Comparison of ENCODE assay signal across 11 cellular contexts in genomic region chr10:34489973-34490372, GRCh38.
DNase-seq lines count a peak whose midpoint lies in the region; ATAC-seq, FAIRE-seq and TF ChIP-seq lines count a peak whose summit lies in the region.
"Had no signal": no experiment of that assay in that cellular context is flagged by ENCODE, and none has a peak within 500 bp of the region (broad histone marks: within the 10 kb centered on the region; RNA-seq: fewer than 3 reads in every experiment).

No MANE protein-coding gene starts in this region.

- H3K4me1 Mint-ChIP-seq in Caco-2 (ENCODE audit: low read depth, unreplicated experiment) (peaks cover 17% of the 10 kb centered on the region), nephron progenitor cell (peaks cover 19% of the 10 kb centered on the region), natural killer cell (no peaks in the 10 kb centered on the region)
- H3K4me1 Mint-ChIP-seq in activated CD4-positive, alpha-beta memory T cell treated with anti-CD3 and anti-CD28 coated beads for 36 hours (ENCODE audit: low read depth): no peaks in the 10 kb centered on the region
- H3K4me1 Mint-ChIP-seq in stimulated activated memory B cell treated with anti-CD40 and anti-IgM and Interleukin-4, amounts not matched to agents 10 μg/mL and 1 μg/mL and 100 μg/mL, for 72 hours: no peaks in the 10 kb centered on the region
- H3K4me1 Mint-ChIP-seq: stimulated activated effector memory CD8-positive, alpha-beta T cell treated with anti-CD3 and anti-CD28 coated beads, Interleukin-12 subunit alpha, Interleukin-12 subunit beta, amount 100 ng/mL, for 72 hours had no signal

- intact Hi-C loops in Caco-2 (cut with micrococcal nuclease; ENCODE audit: unreplicated experiment): no loop called here
- intact Hi-C loops in natural killer cell (cut with micrococcal nuclease): no loop called here
- intact Hi-C loops in activated CD4-positive, alpha-beta memory T cell treated with anti-CD3 and anti-CD28 coated beads for 36 hours (cut with micrococcal nuclease): no loop called here
- intact Hi-C loops in kidney (cut with DNase I): no loop called here

- no peaks in the 10 kb centered on the region for H3K27me3 ChIP-seq in Caco-2 (replicated peaks; ENCODE audit: control insufficient read depth, insufficient read depth, low read length)

- no peak for ATAC-seq in natural killer cell
- ATAC-seq in stimulated activated memory B cell treated with anti-CD40 and anti-IgM and Interleukin-4, amounts not matched to agents 10 μg/mL and 1 μg/mL and 100 μg/mL, for 72 hours: no peak
- ATAC-seq: stimulated activated effector memory CD8-positive, alpha-beta T cell treated with anti-CD3 and anti-CD28 coated beads, Interleukin-12 subunit alpha, Interleukin-12 subunit beta, amount 100 ng/mL, for 72 hours had no signal

- H3K36me3 Mint-ChIP-seq in Caco-2 (ENCODE audit: insufficient read depth, unreplicated experiment) (peaks cover 3% of the 10 kb centered on the region), nephron progenitor cell (ENCODE audit: low read depth) (no peaks in the 10 kb centered on the region), natural killer cell (no peaks in the 10 kb centered on the region)
- H3K36me3 Mint-ChIP-seq in activated CD4-positive, alpha-beta memory T cell treated with anti-CD3 and anti-CD28 coated beads for 36 hours: no peaks in the 10 kb centered on the region
- no peaks in the 10 kb centered on the region for H3K36me3 Mint-ChIP-seq in stimulated activated memory B cell treated with anti-CD40 and anti-IgM and Interleukin-4, amounts not matched to agents 10 μg/mL and 1 μg/mL and 100 μg/mL, for 72 hours
- H3K36me3 Mint-ChIP-seq: stimulated activated effector memory CD8-positive, alpha-beta T cell treated with anti-CD3 and anti-CD28 coated beads, Interleukin-12 subunit alpha, Interleukin-12 subunit beta, amount 100 ng/mL, for 72 hours had no signal

- H3K27ac ChIP-seq in kidney (ENCODE audit: low read depth in 2 of 2, low read length in 2 of 2): no peak overlapping the region

- no peak for FAIRE-seq in kidney (lab: Jason Lieb, UNC)
- FAIRE-seq: GM12892 had no signal

- H3K27ac Mint-ChIP-seq in Caco-2 (ENCODE audit: unreplicated experiment) (peak overlapping the region; percentile 7), nephron progenitor cell (peak overlapping the region; percentile 29), natural killer cell (no peak overlapping the region)
- no peak overlapping the region for H3K27ac Mint-ChIP-seq in activated CD4-positive, alpha-beta memory T cell treated with anti-CD3 and anti-CD28 coated beads for 36 hours
- no peak overlapping the region for H3K27ac Mint-ChIP-seq in stimulated activated memory B cell treated with anti-CD40 and anti-IgM and Interleukin-4, amounts not matched to agents 10 μg/mL and 1 μg/mL and 100 μg/mL, for 72 hours
- H3K27ac Mint-ChIP-seq: stimulated activated effector memory CD8-positive, alpha-beta T cell treated with anti-CD3 and anti-CD28 coated beads, Interleukin-12 subunit alpha, Interleukin-12 subunit beta, amount 100 ng/mL, for 72 hours had no signal

- CTCF ChIA-PET in Caco-2 (lab: Charles Lee): no interaction called here
- CTCF ChIA-PET in activated CD4-positive, alpha-beta memory T cell treated with anti-CD3 and anti-CD28 coated beads for 36 hours (lab: Charles Lee): no interaction called here

- H3K4me1 ChIP-seq in Caco-2 (no peaks in the 10 kb centered on the region), kidney (ENCODE audit: control insufficient read depth in 1 of 2, insufficient read depth in 1 of 2, low read depth in 1 of 2, low read length in 2 of 2) (no peaks in the 10 kb centered on the region)

- BruUV-seq in Caco-2 (replicated peaks; lab: Mats Ljungman, UMichigan): no TSS peak

- H3K36me3 ChIP-seq in Caco-2 (ENCODE audit: control insufficient read depth, insufficient read depth, low read length) (peaks cover 2% of the 10 kb centered on the region; the same call in 1 of the 2 replicates), kidney (ENCODE audit: control insufficient read depth in 1 of 2, insufficient read depth in 2 of 2, low read length in 2 of 2) (no peaks in the 10 kb centered on the region)

- H3K27me3 Mint-ChIP-seq in Caco-2 (ENCODE audit: insufficient read depth, unreplicated experiment): no peaks in the 10 kb centered on the region
- H3K27me3 Mint-ChIP-seq in nephron progenitor cell (ENCODE audit: low read depth, poor library complexity): no peaks in the 10 kb centered on the region
- H3K27me3 Mint-ChIP-seq in natural killer cell (ENCODE audit: low read depth in 2 of 2): peaks cover 0 to 3% of the 10 kb centered on the region in 2 donors
- H3K27me3 Mint-ChIP-seq in activated CD4-positive, alpha-beta memory T cell treated with anti-CD3 and anti-CD28 coated beads for 36 hours: peaks cover 2% of the 10 kb centered on the region
- no peaks in the 10 kb centered on the region for H3K27me3 Mint-ChIP-seq in stimulated activated memory B cell treated with anti-CD40 and anti-IgM and Interleukin-4, amounts not matched to agents 10 μg/mL and 1 μg/mL and 100 μg/mL, for 72 hours

- no peak for DNase-seq in Caco-2
- DNase-seq in NCI-H69 (lab: John Stamatoyannopoulos, UW): peak; percentile 83
- DNase-seq in epithelial cell of esophagus (ENCODE audit: low read depth): peak; percentile 87
- no peak for DNase-seq in nephron progenitor cell
- no peak for DNase-seq in natural killer cell
- DNase-seq in activated CD4-positive, alpha-beta memory T cell treated with anti-CD3 and anti-CD28 coated beads for 36 hours: no peak
- no peak for DNase-seq in kidney
- DNase-seq: activated CD8-positive, alpha-beta memory T cell treated with anti-CD3 and anti-CD28 coated beads, Interleukin-2, amount 50 U/mL, for 48 hours had no signal

- H3K9me3 ChIP-seq in Caco-2 (no peaks in the 10 kb centered on the region), kidney (ENCODE audit: control insufficient read depth in 1 of 2, low read length in 2 of 2) (no peaks in the 10 kb centered on the region)

- H3K4me3 ChIP-seq in Caco-2 (ENCODE audit: low read depth, low read length) (no peak overlapping the region), epithelial cell of esophagus (ENCODE audit: low read length) (peak overlapping the region; percentile 1), kidney (ENCODE audit: low read length in 2 of 2) (no peak overlapping the region)

- no peak for TF ChIP-seq CTCF in Caco-2 (IDR thresholded peaks at IDR 0.05; ENCODE audit: insufficient read depth in 1 of 2, low read depth in 1 of 2, low read length in 1 of 2, severe bottlenecking in 1 of 2, unreplicated experiment in 1 of 2)
- peak; percentile 24 for TF ChIP-seq CTCF in epithelial cell of esophagus (IDR thresholded peaks at IDR 0.05; ENCODE audit: insufficient read depth, low read depth, low read length, missing control alignments)
- no peak for TF ChIP-seq CTCF in nephron progenitor cell (IDR thresholded peaks at IDR 0.05)
- TF ChIP-seq CTCF in natural killer cell (IDR thresholded peaks at IDR 0.05): no peak
- TF ChIP-seq CTCF in kidney (IDR thresholded peaks at IDR 0.05; ENCODE audit: borderline replicate concordance, extremely low read depth, insufficient read depth): no peak

- H3K9me3 Mint-ChIP-seq in Caco-2 (ENCODE audit: unreplicated experiment): no peaks in the 10 kb centered on the region
- no peaks in the 10 kb centered on the region for H3K9me3 Mint-ChIP-seq in nephron progenitor cell
- no peaks in the 10 kb centered on the region for H3K9me3 Mint-ChIP-seq in natural killer cell
- no peaks in the 10 kb centered on the region for H3K9me3 Mint-ChIP-seq in activated CD4-positive, alpha-beta memory T cell treated with anti-CD3 and anti-CD28 coated beads for 36 hours
- no peaks in the 10 kb centered on the region for H3K9me3 Mint-ChIP-seq in stimulated activated memory B cell treated with anti-CD40 and anti-IgM and Interleukin-4, amounts not matched to agents 10 μg/mL and 1 μg/mL and 100 μg/mL, for 72 hours

- POLR2A ChIA-PET in Caco-2 (lab: Charles Lee): no interaction called here
- POLR2A ChIA-PET in activated CD4-positive, alpha-beta memory T cell treated with anti-CD3 and anti-CD28 coated beads for 36 hours (lab: Charles Lee): no interaction called here

- H3K4me3 Mint-ChIP-seq in Caco-2 (ENCODE audit: unreplicated experiment) (no peak overlapping the region), nephron progenitor cell (no peak overlapping the region), natural killer cell (no peak overlapping the region)
- H3K4me3 Mint-ChIP-seq in activated CD4-positive, alpha-beta memory T cell treated with anti-CD3 and anti-CD28 coated beads for 36 hours: no peak overlapping the region
- no peak overlapping the region for H3K4me3 Mint-ChIP-seq in stimulated activated memory B cell treated with anti-CD40 and anti-IgM and Interleukin-4, amounts not matched to agents 10 μg/mL and 1 μg/mL and 100 μg/mL, for 72 hours
- H3K4me3 Mint-ChIP-seq: stimulated activated effector memory CD8-positive, alpha-beta T cell treated with anti-CD3 and anti-CD28 coated beads, Interleukin-12 subunit alpha, Interleukin-12 subunit beta, amount 100 ng/mL, for 72 hours had no signal

- H3K9ac ChIP-seq in kidney (ENCODE audit: low read length in 2 of 2): no peak overlapping the region

Comparison
In these comparisons a context has a peak if more than half of its experiments do, and no peak if none do; other contexts are left out.
1. DNase-seq: peak in NCI-H69 (single experiment) and epithelial cell of esophagus (single experiment); none in Caco-2 (0 of 2), nephron progenitor cell (single experiment), natural killer cell (single experiment), activated CD4-positive, alpha-beta memory T cell treated with anti-CD3 and anti-CD28 coated beads for 36 hours (single experiment) and kidney (single experiment).
2. H3K27ac Mint-ChIP-seq: peak in Caco-2 (single experiment) and nephron progenitor cell (single experiment); none in natural killer cell (0 of 2), activated CD4-positive, alpha-beta memory T cell treated with anti-CD3 and anti-CD28 coated beads for 36 hours (single experiment) and stimulated activated memory B cell treated with anti-CD40 and anti-IgM and Interleukin-4, amounts not matched to agents 10 μg/mL and 1 μg/mL and 100 μg/mL, for 72 hours (single experiment).